ENCODE assay signal across 9 cellular contexts in the genomic region with DNA sequence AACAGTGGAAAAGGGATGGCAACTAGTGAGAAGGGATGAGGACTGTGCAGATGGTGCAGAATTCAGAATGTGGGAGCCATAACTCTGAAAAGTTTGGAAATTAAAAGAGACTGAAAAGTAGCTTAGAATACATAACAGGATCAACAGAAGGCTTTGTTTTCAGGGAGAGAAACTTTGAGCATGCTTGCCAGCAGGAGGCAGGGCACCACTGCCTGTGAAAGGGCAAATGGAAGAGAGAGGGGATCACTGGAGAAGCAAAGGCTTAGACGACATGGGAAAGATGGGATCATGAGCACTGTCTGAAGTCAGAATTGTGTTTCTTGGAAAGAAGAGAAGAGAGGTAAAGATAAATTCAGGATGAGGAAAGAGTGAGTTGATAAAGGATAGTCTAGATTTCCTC.
A peak's percentile ranks its signal among the peaks of the same experiment; 100 is the strongest.
DNase-seq lines count a peak whose midpoint lies in the region; ATAC-seq and TF ChIP-seq lines count a peak whose summit lies in the region.
"Had no signal": no experiment of that assay in that cellular context is flagged by ENCODE, and none has a peak within 500 bp of the region (broad histone marks: within the 10 kb centered on the region; RNA-seq: fewer than 3 reads in every experiment).

No MANE protein-coding gene starts in this region.

- TF ChIP-seq RAD21 in SK-N-SH (IDR thresholded peaks at IDR 0.05; ENCODE audit: low read length) = peak; percentile 82

- H3K79me2 ChIP-seq in GM23248 (ENCODE audit: insufficient read depth) (no peaks in the 10 kb centered on the region), SK-N-SH (ENCODE audit: insufficient read depth) (no peaks in the 10 kb centered on the region)

- in situ Hi-C loops in GM23248 (cut with MboI) = loop anchor here (10.0 kb wide), 1 partner anchor 291 kb away; no protein-coding TSS in a partner anchor

- H3K36me3 ChIP-seq in GM23248 (ENCODE audit: low read depth) = no peaks in the 10 kb centered on the region
- no peaks in the 10 kb centered on the region for H3K36me3 ChIP-seq in SK-N-SH (replicated peaks in 1 of 2; ENCODE audit: control insufficient read depth in 1 of 2, insufficient read depth in 2 of 2, low read length in 1 of 2)
- no peaks in the 10 kb centered on the region for H3K36me3 ChIP-seq in left ventricle myocardium inferior
- no peaks in the 10 kb centered on the region for H3K36me3 ChIP-seq in thoracic aorta

- H3K9me2 ChIP-seq in GM23248 (ENCODE audit: insufficient read depth) = no peaks in the 10 kb centered on the region
- no peaks in the 10 kb centered on the region for H3K9me2 ChIP-seq in SK-N-SH

- peak; percentile 67 for TF ChIP-seq CTCF in SK-N-SH (IDR thresholded peaks at IDR 0.05)
- peak; percentile 57 for TF ChIP-seq CTCF in left ventricle myocardium inferior (IDR thresholded peaks at IDR 0.05; ENCODE audit: borderline replicate concordance)
- peak; percentile 51 for TF ChIP-seq CTCF in thoracic aorta (IDR thresholded peaks at IDR 0.05)

- H3K4me3 ChIP-seq in GM23248 (no peak overlapping the region), SK-N-SH (ENCODE audit: low read depth in 2 of 2, low read length in 1 of 2) (no peak overlapping the region), left ventricle myocardium inferior (no peak overlapping the region), thoracic aorta (no peak overlapping the region)

- CTCF ChIA-PET in SK-N-SH (lab: Yijun Ruan, JAX) = interaction anchor here (3.2 kb wide), 1 partner anchor 303 kb away, joined by 21 read pairs; no protein-coding TSS in a partner anchor

- H2AFZ ChIP-seq in GM23248 = peak overlapping the region; percentile 22; the same call in 1 of the 2 replicates
- no peak overlapping the region for H2AFZ ChIP-seq in SK-N-SH (ENCODE audit: low read depth)

- no peak for TF ChIP-seq EP300 in SK-N-SH (IDR thresholded peaks at IDR 0.05; ENCODE audit: borderline replicate concordance in 1 of 2, low read depth in 1 of 2, low read length in 1 of 2)

- H3K27ac ChIP-seq in GM23248 = no peak overlapping the region
- no peak overlapping the region for H3K27ac ChIP-seq in SK-N-SH (ENCODE audit: low read depth in 2 of 2, low read length in 1 of 2)
- H3K27ac ChIP-seq in left ventricle myocardium inferior (replicated peaks) = no peak overlapping the region
- H3K27ac ChIP-seq in thoracic aorta = no peak overlapping the region

- H3K4me1 ChIP-seq in GM23248 (ENCODE audit: insufficient read depth) = peaks cover 3% of the 10 kb centered on the region; the same call in 1 of the 2 replicates
- peaks cover 0 to 3% of the 10 kb centered on the region in 2 experiments; a peak in 3 of 4 replicates for H3K4me1 ChIP-seq in SK-N-SH (ENCODE audit: control insufficient read depth in 1 of 2, insufficient read depth in 2 of 2, low read depth in 1 of 2, low read length in 1 of 2)
- H3K4me1 ChIP-seq in left ventricle myocardium inferior = no peaks in the 10 kb centered on the region
- H3K4me1 ChIP-seq in thoracic aorta (ENCODE audit: control insufficient read depth in 1 of 2, low read depth in 2 of 2) = no peaks in the 10 kb centered on the region

- intact Hi-C loops in left ventricle myocardium inferior (cut with micrococcal nuclease) = no loop called here

- no peaks in the 10 kb centered on the region for H3K27me3 ChIP-seq in GM23248 (replicated peaks; ENCODE audit: insufficient read depth)
- H3K27me3 ChIP-seq in SK-N-SH (ENCODE audit: insufficient read depth) = no peaks in the 10 kb centered on the region
- no peaks in the 10 kb centered on the region for H3K27me3 ChIP-seq in left ventricle myocardium inferior (ENCODE audit: low read depth)
- H3K27me3 ChIP-seq in thoracic aorta (replicated peaks; ENCODE audit: insufficient read depth) = no peaks in the 10 kb centered on the region

- H3K9ac ChIP-seq in GM23248 = no peak overlapping the region
- no peak overlapping the region for H3K9ac ChIP-seq in SK-N-SH

- ATAC-seq in thoracic aorta (ENCODE audit: insufficient number of reproducible peaks, low FRiP score, low read depth) (no peak), GM18502 (IDR thresholded peaks at IDR 0.05; ENCODE audit: poor library complexity, unreplicated experiment) (no peak)

- H3K9me3 ChIP-seq in GM23248 (ENCODE audit: low read depth) (no peaks in the 10 kb centered on the region), SK-N-SH (no peaks in the 10 kb centered on the region), left ventricle myocardium inferior (replicated peaks) (no peaks in the 10 kb centered on the region), thoracic aorta (no peaks in the 10 kb centered on the region)

- peak; percentile 68 for DNase-seq in GM23248
- peak; percentile 15 for DNase-seq in SK-N-SH
- DNase-seq in left ventricle myocardium inferior = no peak
- no peak for DNase-seq in thoracic aorta (ENCODE audit: low spot score)
- DNase-seq in activated effector memory CD4-positive, alpha-beta T cell treated with anti-CD3 and anti-CD28 coated beads, Interleukin-2, amount 50 U/mL, for 16 hours = no peak
- DNase-seq in GF-D8 (lab: John Stamatoyannopoulos, UW) = no peak
- DNase-seq: activated T-cell treated with anti-CD3 and anti-CD28 coated beads, Interleukin-2, amount 50 U/mL, for 48 hours; immature natural killer cell had no signal

- H3F3A ChIP-seq in GM23248 (ENCODE audit: insufficient read depth) (no peaks in the 10 kb centered on the region), SK-N-SH (replicated peaks; ENCODE audit: insufficient read depth) (no peaks in the 10 kb centered on the region)

- POLR2A ChIA-PET in SK-N-SH (lab: Yijun Ruan, JAX) = no interaction called here

- WGBS in GM23248 (ENCODE audit: low coverage in 1 of 2, low lambda C conversion rate in 2 of 2, missing lambda C conversion rate in 2 of 2), 2 experiments = 45 to 52% methylated on average over 1 of the region's 1 CpG
- WGBS in SK-N-SH (ENCODE audit: low lambda C conversion rate) = 33% methylated on average over 1 of the region's 1 CpG

- H4K20me1 ChIP-seq in GM23248 (ENCODE audit: insufficient read depth) (no peaks in the 10 kb centered on the region), SK-N-SH (ENCODE audit: insufficient read depth) (no peaks in the 10 kb centered on the region)

- H3K4me2 ChIP-seq in GM23248 (ENCODE audit: unreplicated experiment) (no peak overlapping the region), SK-N-SH (no peak overlapping the region)

TF ChIP-seq in SK-N-SH, 30 proteins besides CTCF, POLR2A, EP300 and RAD21:
- no peak for TF ChIP-seq CHD2 (IDR thresholded peaks at IDR 0.05; ENCODE audit: low read length, partially characterized antibody)
- peak; percentile 86 for TF ChIP-seq SMC3 (IDR thresholded peaks at IDR 0.05; ENCODE audit: low read depth, low read length)
- no peak for TF ChIP-seq GATA2 (CRISPR knock-in tag; IDR thresholded peaks at IDR 0.05)

Comparison
In these comparisons a context has a peak if more than half of its experiments do, and no peak if none do; other contexts are left out.
1. DNase-seq: peak in GM23248 (single experiment) and SK-N-SH (single experiment); none in left ventricle myocardium inferior (single experiment), thoracic aorta (single experiment), activated effector memory CD4-positive, alpha-beta T cell treated with anti-CD3 and anti-CD28 coated beads, Interleukin-2, amount 50 U/mL, for 16 hours (single experiment) and GF-D8 (single experiment).
2. Peak in every context shown above with its lines, with median percentiles within 50 percentile points of each other: CTCF ChIP-seq.